Comparison of ENCODE assay signal across 8 cellular contexts in the genomic region with DNA sequence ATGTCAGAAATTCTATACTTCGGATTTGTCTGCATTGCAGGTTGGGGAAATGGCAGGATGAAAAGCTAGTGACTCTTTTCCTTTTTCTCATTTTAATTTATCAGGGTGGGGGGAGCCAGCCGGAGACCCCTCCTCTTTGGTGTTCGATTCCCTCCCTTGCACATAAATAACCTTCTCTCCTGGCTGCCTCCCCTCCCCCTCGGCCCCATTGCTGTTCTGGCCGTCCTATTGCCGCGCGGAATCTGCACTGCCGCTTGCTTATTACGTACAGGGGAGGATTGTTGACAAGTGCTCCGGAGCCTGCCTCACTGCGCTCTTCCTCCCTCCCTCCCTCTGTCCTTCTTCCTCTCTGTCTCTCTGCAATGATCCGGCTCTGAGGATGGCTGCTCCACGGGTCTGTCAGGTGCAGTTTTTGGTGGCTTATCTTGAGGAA.
DNase-seq lines count a peak whose midpoint lies in the region; TF ChIP-seq lines count a peak whose summit lies in the region.

No MANE protein-coding gene starts in this region.

- no peaks in the 10 kb centered on the region for H3K9me3 ChIP-seq in testis

- no peaks in the 10 kb centered on the region for H3K36me3 ChIP-seq in testis (ENCODE audit: low read depth, missing control alignments)

- H3K36me3 Mint-ChIP-seq in chondrocyte (ENCODE audit: low read depth): no peaks in the 10 kb centered on the region

- no peaks in the 10 kb centered on the region for H3K27me3 ChIP-seq in testis

- peak overlapping the region; percentile 78 for H3K27ac Mint-ChIP-seq in chondrocyte (ENCODE audit: unreplicated experiment)

- WGBS in testis, 2 donors: 24 to 46% methylated on average over 14 of the region's 14 CpGs

- H3K4me3 ChIP-seq in testis: no peak overlapping the region

- H3K4me1 Mint-ChIP-seq in chondrocyte (ENCODE audit: low read depth): peaks cover 30% of the 10 kb centered on the region

- no peaks in the 10 kb centered on the region for H3K9me3 Mint-ChIP-seq in chondrocyte (ENCODE audit: low read depth)

- intact Hi-C loops in testis (cut with DNase I; ENCODE audit: low total_unique reads): no loop called here

- DNase-seq in NCI-H2107 treated with DMSO at 0.1 percent for 48 hours (lab: John Stamatoyannopoulos, UW; ENCODE audit: unreplicated experiment) (peak; percentile 34), NCI-H2107 (lab: John Stamatoyannopoulos, UW) (no peak), OCI-M1 (lab: John Stamatoyannopoulos, UW) (peak; percentile 92), chondrocyte (ENCODE audit: low spot score) (no peak), lung microvascular endothelial cell (ENCODE audit: low read depth in 2 of 2) (peak; percentile 8 to 82), testis (peak; percentile 80), A172 (ENCODE audit: low spot score) (no peak), OCI-M2 (lab: John Stamatoyannopoulos, UW; ENCODE audit: unreplicated experiment) (no peak)

- peaks cover 39% of the 10 kb centered on the region for H3K4me1 ChIP-seq in testis

- no peaks in the 10 kb centered on the region for H3K27me3 Mint-ChIP-seq in chondrocyte (ENCODE audit: low read depth)

- H3K27ac ChIP-seq in testis: peak overlapping the region; percentile 39 to 55

- no peak for TF ChIP-seq POLR2A in testis (IDR thresholded peaks at IDR 0.05)

- TF ChIP-seq CTCF in chondrocyte (IDR thresholded peaks at IDR 0.05): no peak
- TF ChIP-seq CTCF in testis (IDR thresholded peaks at IDR 0.05): no peak

- H3K4me3 Mint-ChIP-seq in chondrocyte (ENCODE audit: unreplicated experiment): peak overlapping the region; percentile 69

Comparison
In these comparisons a context has a peak if more than half of its experiments do, and no peak if none do; other contexts are left out.
1. DNase-seq: peak in NCI-H2107 treated with DMSO at 0.1 percent for 48 hours (single experiment), OCI-M1 (single experiment), lung microvascular endothelial cell (2 of 2) and testis (single experiment); none in NCI-H2107 (single experiment), chondrocyte (single experiment), A172 (single experiment) and OCI-M2 (single experiment).